ENCODE assay signal across 11 cellular contexts in the genomic region with DNA sequence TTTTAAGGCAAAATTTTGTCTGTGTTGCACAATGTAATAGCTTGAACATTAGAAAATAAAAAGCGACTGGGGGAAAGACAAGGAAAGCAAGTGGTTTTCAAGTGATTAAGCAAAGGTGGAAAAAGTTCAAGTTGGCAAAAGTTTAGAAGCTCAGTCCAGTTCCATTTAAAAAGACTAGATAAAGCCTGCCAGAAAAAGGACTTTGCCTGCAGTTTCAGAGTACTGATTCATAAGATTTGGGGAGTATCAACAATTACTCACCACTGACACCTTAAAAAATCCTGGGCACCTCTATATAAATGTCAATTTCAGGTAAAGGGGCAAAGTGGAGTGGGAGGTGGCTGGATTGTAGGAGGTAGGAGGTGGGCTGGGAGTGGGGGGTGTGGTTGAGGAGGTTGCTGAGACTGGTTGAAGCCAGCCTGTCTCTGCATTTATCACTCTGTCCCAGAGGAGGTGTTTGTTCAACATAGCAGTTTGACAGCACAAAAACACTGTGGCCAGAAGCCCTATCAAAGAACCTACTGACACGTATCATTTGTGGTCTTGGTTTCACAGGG. TPM values are rescaled to one million over a fixed set of nuclear protein-coding genes. Genes with fewer than 3 reads are reported as not detected.
DNase-seq lines count a peak whose midpoint lies in the region; TF ChIP-seq lines count a peak whose summit lies in the region.
"Had no signal": no experiment of that assay in that cellular context is flagged by ENCODE, and none has a peak within 500 bp of the region (broad histone marks: within the 10 kb centered on the region; RNA-seq: fewer than 3 reads in every experiment).

No MANE protein-coding gene starts in this region.

- no peak overlapping the region for H3K4me3 ChIP-seq in stomach
- H3K4me3 ChIP-seq: body of pancreas had no signal

- WGBS in stomach, 5 donors, result 33 to 48% (median 37%) methylated on average over 2 of the region's 2 CpGs

- TF ChIP-seq EP300 in stomach (IDR thresholded peaks at IDR 0.05), result no peak

- TF ChIP-seq CTCF in stomach (IDR thresholded peaks at IDR 0.05), result no peak

- peak overlapping the region; percentile 99 for H3K27ac ChIP-seq in angular gyrus (ENCODE audit: low read depth, low read length)
- H3K27ac ChIP-seq in stomach, result peak overlapping the region in 4 of 5 donors; percentile 21 to 97 (median 72)
- H3K27ac ChIP-seq: body of pancreas, HL-60 had no signal

- DNase-seq in NCI-H1436 (lab: John Stamatoyannopoulos, UW) (peak; percentile 30), NCI-H1436 treated with DMSO at 0.1 percent for 48 hours (lab: John Stamatoyannopoulos, UW) (no peak), iris pigment epithelial cell (ENCODE audit: low read depth) (peak; percentile 67), stomach (no peak), AG08396 (ENCODE audit: low spot score) (no peak), NCI-H187 (lab: John Stamatoyannopoulos, UW) (no peak)
- DNase-seq in activated CD8-positive, alpha-beta memory T cell treated with anti-CD3 and anti-CD28 coated beads for 24 hours, result no peak
- DNase-seq: 8988T, body of pancreas had no signal

- intact Hi-C loops in stomach (cut with DNase I; ENCODE audit: low total_unique reads), result no loop called here

- no peak for TF ChIP-seq POLR2A in stomach (IDR thresholded peaks at IDR 0.05)

- H3K27me3 ChIP-seq in stomach, result peaks cover 0 to 9% (median 0%) of the 10 kb centered on the region in 3 donors
- H3K27me3 ChIP-seq: body of pancreas had no signal

- H3K9me3 ChIP-seq in stomach, result no peaks in the 10 kb centered on the region
- H3K9me3 ChIP-seq: body of pancreas had no signal

- H3K36me3 ChIP-seq in stomach, result no peaks in the 10 kb centered on the region

- peaks cover 0 to 56% (median 5%) of the 10 kb centered on the region in 4 donors for H3K4me1 ChIP-seq in stomach

RNA-seq across cellular contexts. Expression of a gene that starts 14.6 kb away (rescaled TPM):
- 100 to 1,000 TPM in 1 of 5 donors, 10 to 100 TPM in 4; 13.0 to 161 (median 53.6) TPM for total RNA-seq in stomach
- 10 to 100 TPM; 10.7 to 48.0 (median 38.3) TPM for polyA plus RNA-seq in stomach

Comparison
In these comparisons a context has a peak if more than half of its experiments do, and no peak if none do; other contexts are left out.
1. DNase-seq: peak in NCI-H1436 (single experiment) and iris pigment epithelial cell (single experiment); none in NCI-H1436 treated with DMSO at 0.1 percent for 48 hours (single experiment), stomach (single experiment), AG08396 (single experiment), activated CD8-positive, alpha-beta memory T cell treated with anti-CD3 and anti-CD28 coated beads for 24 hours (single experiment) and NCI-H187 (0 of 2).